8 cellular contexts compared by ENCODE assay signal in genomic region chrX:69538321-69538876, GRCh38. TPM values are rescaled to one million over a fixed set of nuclear protein-coding genes. Genes with fewer than 3 reads are reported as not detected.
DNase-seq lines count a peak whose midpoint lies in the region; ATAC-seq and TF ChIP-seq lines count a peak whose summit lies in the region.

No MANE protein-coding gene starts in this region.

- no peak overlapping the region for H3K14ac ChIP-seq in trophoblast cell (ENCODE audit: low read length)

- no peaks in the 10 kb centered on the region for H3K9me3 Mint-ChIP-seq in activated naive CD4-positive, alpha-beta T cell treated with anti-CD3 and anti-CD28 coated beads for 36 hours

- intact Hi-C loops in Right ventricle myocardium inferior (cut with DNase I) (loop anchor here (1.0 to 10.0 kb wide), 4 partner anchors 80 to 559 kb away; no protein-coding TSS in a partner anchor), cardiac septum (cut with DNase I) (loop anchor here (2.0 kb wide), 3 partner anchors 78 to 558 kb away; partner anchors contain the start of gene EDA), tibial artery (cut with DNase I; ENCODE audit: low total_unique reads) (no loop called here)
- intact Hi-C loops in activated naive CD4-positive, alpha-beta T cell treated with anti-CD3 and anti-CD28 coated beads for 36 hours (cut with micrococcal nuclease): loop anchor here (1.0 to 10.0 kb wide), 4 partner anchors 80 to 596 kb away; partner anchors contain the start of gene IGBP1

- H3K4me1 ChIP-seq in trophoblast cell (ENCODE audit: control insufficient read depth in 1 of 2, insufficient read depth in 2 of 2, low read length in 2 of 2) (no peaks in the 10 kb centered on the region), tibial artery (peaks cover 0 to 5% (median 0%) of the 10 kb centered on the region in 4 donors)

- peak overlapping the region; percentile 61 for H4K8ac ChIP-seq in trophoblast cell (ENCODE audit: low read depth, low read length)

- H3K4me3 Mint-ChIP-seq in activated naive CD4-positive, alpha-beta T cell treated with anti-CD3 and anti-CD28 coated beads for 36 hours: peak overlapping the region; percentile 43

- peak; percentile 65 to 75 for TF ChIP-seq CTCF in tibial artery (IDR thresholded peaks at IDR 0.05)

- no peak overlapping the region for H2BK12ac ChIP-seq in trophoblast cell (ENCODE audit: low read length)

- H3K27me3 Mint-ChIP-seq in activated naive CD4-positive, alpha-beta T cell treated with anti-CD3 and anti-CD28 coated beads for 36 hours (ENCODE audit: low read depth): peaks cover 2% of the 10 kb centered on the region

- H3K27me3 ChIP-seq in trophoblast cell (ENCODE audit: insufficient read depth, low read length): no peaks in the 10 kb centered on the region
- H3K27me3 ChIP-seq in tibial artery: no peaks in the 10 kb centered on the region

- ATAC-seq in Right ventricle myocardium inferior (peak; percentile 97), HG03135 (IDR thresholded peaks at IDR 0.05; ENCODE audit: unreplicated experiment) (peak; percentile 75)

- H3K36me3 ChIP-seq in trophoblast cell (ENCODE audit: control insufficient read depth in 1 of 2, insufficient read depth in 2 of 2, low read length in 2 of 2): no peaks in the 10 kb centered on the region
- H3K36me3 ChIP-seq in tibial artery: no peaks in the 10 kb centered on the region

- H3K36me3 Mint-ChIP-seq in activated naive CD4-positive, alpha-beta T cell treated with anti-CD3 and anti-CD28 coated beads for 36 hours (ENCODE audit: low read depth): no peaks in the 10 kb centered on the region

- WGBS in trophoblast cell (ENCODE audit: extremely low coverage, insufficient coverage, insufficient read length): no CpG with 5 or more reads among the region's 45 CpGs

- H2BK5ac ChIP-seq in trophoblast cell (ENCODE audit: low read depth, low read length, poor library complexity): no peak overlapping the region

- H3K27ac ChIP-seq in trophoblast cell (ENCODE audit: low read depth, low read length) (no peak overlapping the region), tibial artery (peak overlapping the region in 1 of 2 donors; percentile 44)

- H2BK120ac ChIP-seq in trophoblast cell (ENCODE audit: insufficient read depth, low read length, poor library complexity): no peak overlapping the region

- peak overlapping the region; percentile 65 for H3K4me3 ChIP-seq in trophoblast cell (ENCODE audit: low read depth, low read length)
- H3K4me3 ChIP-seq in tibial artery: peak overlapping the region; percentile 42 to 53

- H2AFZ ChIP-seq in trophoblast cell (ENCODE audit: insufficient read depth, low read length, poor library complexity): peak overlapping the region; percentile 90

- H3K4me2 ChIP-seq in trophoblast cell (ENCODE audit: low read length): peak overlapping the region; percentile 74

- no peak overlapping the region for H2AK5ac ChIP-seq in trophoblast cell (ENCODE audit: low read length)

- H3K18ac ChIP-seq in trophoblast cell (ENCODE audit: low read length): no peak overlapping the region

- H3K79me2 ChIP-seq in trophoblast cell (ENCODE audit: control insufficient read depth, insufficient read depth, low read length, poor library complexity): no peaks in the 10 kb centered on the region

- no peak overlapping the region for H3K4ac ChIP-seq in trophoblast cell (ENCODE audit: low read depth, low read length)

- no peak overlapping the region for H3K23ac ChIP-seq in trophoblast cell (ENCODE audit: low read length)

- H4K91ac ChIP-seq in trophoblast cell (ENCODE audit: low read depth, low read length): no peak overlapping the region

- H3K9me3 ChIP-seq in trophoblast cell (ENCODE audit: insufficient read depth, low read depth, low read length): no peaks in the 10 kb centered on the region
- H3K9me3 ChIP-seq in tibial artery: peaks cover 0 to 3% (median 0%) of the 10 kb centered on the region in 3 donors

- H4K12ac ChIP-seq in trophoblast cell (ENCODE audit: low read depth, low read length): peak overlapping the region; percentile 73

- H3K9ac ChIP-seq in trophoblast cell (ENCODE audit: low read length): no peak overlapping the region

- H3K4me1 Mint-ChIP-seq in activated naive CD4-positive, alpha-beta T cell treated with anti-CD3 and anti-CD28 coated beads for 36 hours (ENCODE audit: low read depth): peaks cover 10% of the 10 kb centered on the region

- H3K79me1 ChIP-seq in trophoblast cell (ENCODE audit: low read length): no peaks in the 10 kb centered on the region

- H3K27ac Mint-ChIP-seq in activated naive CD4-positive, alpha-beta T cell treated with anti-CD3 and anti-CD28 coated beads for 36 hours: no peak overlapping the region

- DNase-seq in Right ventricle myocardium inferior (ENCODE audit: missing footprints) (peak; percentile 86), cardiac septum (ENCODE audit: low spot score) (no peak), RPMI8226 (peak; percentile 72), globus pallidus (ENCODE audit: low spot score) (peak; percentile 55), trophoblast cell (peak; percentile 37 to 61), tibial artery (peak; percentile 47 to 73)
- DNase-seq in activated naive CD4-positive, alpha-beta T cell treated with anti-CD3 and anti-CD28 coated beads for 36 hours: peak; percentile 79

- CTCF ChIA-PET in activated naive CD4-positive, alpha-beta T cell treated with anti-CD3 and anti-CD28 coated beads for 36 hours (lab: Charles Lee): interaction anchor here (1.1 to 2.6 kb wide), 4 partner anchors 487 to 558 kb away, joined by 4 to 26 read pairs (median 10); no protein-coding TSS in a partner anchor

RNA-seq across cellular contexts. Expression of gene NALF2, which starts 34.3 kb away (rescaled TPM):
- total RNA-seq in Right ventricle myocardium inferior: 41.1 TPM
- 4.4 TPM for total RNA-seq in cardiac septum
- under 1 TPM; 0.22 to 0.29 TPM for total RNA-seq in activated naive CD4-positive, alpha-beta T cell treated with anti-CD3 and anti-CD28 coated beads for 36 hours
- 0.07 and 0.11 TPM in 2 replicates for polyA plus RNA-seq in trophoblast cell (2013)
